In genomic region chr3:140931016-140931454, GRCh38 we compare ENCODE assay signal across 20 cellular contexts. TPM values are rescaled to one million over a fixed set of nuclear protein-coding genes. Genes with fewer than 3 reads are reported as not detected.
DNase-seq lines count a peak whose midpoint lies in the region; ATAC-seq and TF ChIP-seq lines count a peak whose summit lies in the region.
"Had no signal": no experiment of that assay in that cellular context is flagged by ENCODE, and none has a peak within 500 bp of the region (broad histone marks: within the 10 kb centered on the region; RNA-seq: fewer than 3 reads in every experiment).

No MANE protein-coding gene starts in this region.

- no peak for ATAC-seq in left colon
- ATAC-seq: mucosa of descending colon had no signal

- no peak overlapping the region for H3K27ac Mint-ChIP-seq in neural progenitor cell
- H3K27ac Mint-ChIP-seq: B cell had no signal

- H3K27me3 ChIP-seq in hepatocyte, result no peaks in the 10 kb centered on the region
- H3K27me3 ChIP-seq in neural progenitor cell, result no peaks in the 10 kb centered on the region
- peaks cover 0 to 58% (median 0%) of the 10 kb centered on the region in 4 donors for H3K27me3 ChIP-seq in esophagus squamous epithelium

- H3K36me3 ChIP-seq in hepatocyte (replicated peaks; ENCODE audit: insufficient read depth, low read depth) (no peaks in the 10 kb centered on the region), neural progenitor cell (no peaks in the 10 kb centered on the region), esophagus squamous epithelium (no peaks in the 10 kb centered on the region)
- H3K36me3 ChIP-seq: spleen, tibial artery had no signal

- no peaks in the 10 kb centered on the region for H3K9me3 ChIP-seq in hepatocyte (ENCODE audit: low read depth)
- no peaks in the 10 kb centered on the region for H3K9me3 ChIP-seq in neural progenitor cell (ENCODE audit: low read depth)
- no peaks in the 10 kb centered on the region for H3K9me3 ChIP-seq in esophagus squamous epithelium
- H3K9me3 ChIP-seq: mucosa of descending colon had no signal

- H3K4me3 Mint-ChIP-seq in neural progenitor cell, result peak overlapping the region; percentile 28
- H3K4me3 Mint-ChIP-seq: B cell had no signal

- peak overlapping the region; percentile 9 for H2AFZ ChIP-seq in hepatocyte
- H2AFZ ChIP-seq in neural progenitor cell (replicated peaks), result peak overlapping the region; percentile 78
- H2AFZ ChIP-seq: parathyroid adenoma had no signal

- DNase-seq in GM03348 (ENCODE audit: low spot score), result peak; percentile 11
- peak; percentile 8 for DNase-seq in NCI-H69 (lab: John Stamatoyannopoulos, UW)
- no peak for DNase-seq in hepatocyte (ENCODE audit: low spot score)
- peak; percentile 65 for DNase-seq in neural progenitor cell (ENCODE audit: low spot score)
- DNase-seq in left colon, result no peak
- no peak for DNase-seq in NCI-H2227 (lab: John Stamatoyannopoulos, UW; ENCODE audit: unreplicated experiment)
- DNase-seq in esophagus squamous epithelium (lab: John Stamatoyannopoulos, UW), result no peak
- DNase-seq in NAMALWA (ENCODE audit: low spot score), result no peak
- DNase-seq: activated CD8-positive, alpha-beta memory T cell treated with anti-CD3 and anti-CD28 coated beads for 24 hours; amniotic stem cell; erythroblast; NCI-H1417; spleen; SW 1271; tibial artery had no signal

- no peak overlapping the region for H3K27ac ChIP-seq in hepatocyte
- no peak overlapping the region for H3K27ac ChIP-seq in neural progenitor cell
- H3K27ac ChIP-seq in esophagus squamous epithelium, result no peak overlapping the region
- H3K27ac ChIP-seq: parathyroid adenoma, RWPE1, spleen, tibial artery, VCaP had no signal

- TF ChIP-seq CTCF in hepatocyte (IDR thresholded peaks at IDR 0.05; ENCODE audit: poor library complexity) (no peak), neural progenitor cell (IDR thresholded peaks at IDR 0.05) (no peak), esophagus squamous epithelium (IDR thresholded peaks at IDR 0.05) (no peak)

- H4K20me1 ChIP-seq in hepatocyte (ENCODE audit: insufficient read depth, poor library complexity, severe bottlenecking) (no peaks in the 10 kb centered on the region), neural progenitor cell (ENCODE audit: low read depth) (no peaks in the 10 kb centered on the region)

- WGBS in hepatocyte (ENCODE audit: low lambda C conversion rate, missing lambda C conversion rate), result 13% methylated on average over 12 of the region's 12 CpGs
- WGBS in esophagus squamous epithelium, 2 donors, result 16 to 20% methylated on average over 12 of the region's 12 CpGs

- intact Hi-C loops in left colon (cut with DNase I, micrococcal nuclease), result no loop called here
- intact Hi-C loops in esophagus squamous epithelium (cut with DNase I), result no loop called here

- TF ChIP-seq POLR2A in esophagus squamous epithelium (IDR thresholded peaks at IDR 0.05), result no peak

- no peak overlapping the region for H3K4me3 ChIP-seq in hepatocyte
- peak overlapping the region; percentile 45 for H3K4me3 ChIP-seq in neural progenitor cell
- no peak overlapping the region for H3K4me3 ChIP-seq in esophagus squamous epithelium
- H3K4me3 ChIP-seq: mucosa of descending colon, spleen, tibial artery had no signal

- no peaks in the 10 kb centered on the region for H3K36me3 Mint-ChIP-seq in neural progenitor cell

- no peaks in the 10 kb centered on the region for H3F3A ChIP-seq in neural progenitor cell (ENCODE audit: low read depth)

- no peaks in the 10 kb centered on the region for H3K79me2 ChIP-seq in hepatocyte
- no peaks in the 10 kb centered on the region for H3K79me2 ChIP-seq in neural progenitor cell (ENCODE audit: low read depth)
- H3K79me2 ChIP-seq: parathyroid adenoma had no signal

- H3K9ac ChIP-seq in neural progenitor cell, result no peak overlapping the region
- H3K9ac ChIP-seq: parathyroid adenoma had no signal

- H3K4me1 ChIP-seq in hepatocyte (ENCODE audit: insufficient read depth) (no peaks in the 10 kb centered on the region), neural progenitor cell (peaks cover 4% of the 10 kb centered on the region), esophagus squamous epithelium (no peaks in the 10 kb centered on the region)
- H3K4me1 ChIP-seq: parathyroid adenoma, spleen, tibial artery had no signal

- H3K4me2 ChIP-seq in hepatocyte (peak overlapping the region; percentile 63), neural progenitor cell (peak overlapping the region; percentile 73)

- no peaks in the 10 kb centered on the region for H3K9me2 ChIP-seq in hepatocyte (replicated peaks; ENCODE audit: insufficient read depth)

- peaks cover 6% of the 10 kb centered on the region for H3K9me3 Mint-ChIP-seq in neural progenitor cell

- no peaks in the 10 kb centered on the region for H3K4me1 Mint-ChIP-seq in neural progenitor cell

- no peaks in the 10 kb centered on the region for H3K27me3 Mint-ChIP-seq in neural progenitor cell (ENCODE audit: insufficient read depth, low read depth)

RNA-seq across cellular contexts. Expression of gene SLC25A36, which starts 10.6 kb away (rescaled TPM):
- total RNA-seq in hepatocyte (81.5 and 118 TPM in 2 replicates), neural progenitor cell (ENCODE audit: low replicate concordance) (154 and 203 TPM in 2 replicates), left colon (10 to 100 TPM; 36.7 to 48.6 TPM), esophagus squamous epithelium (10 to 100 TPM in 3 of 4 donors, 1 to 10 TPM in 1; 9.9 to 49.0 (median 22.1) TPM)
- 38.4 and 41.3 TPM in 2 replicates for polyA plus RNA-seq in hepatocyte

Comparison
In these comparisons a context has a peak if more than half of its experiments do, and no peak if none do; other contexts are left out.
1. DNase-seq: peak in GM03348 (single experiment), NCI-H69 (single experiment) and neural progenitor cell (single experiment); none in hepatocyte (single experiment), left colon (0 of 2), NCI-H2227 (single experiment), esophagus squamous epithelium (single experiment) and NAMALWA (single experiment).